Comparison of ENCODE assay signal across 13 cellular contexts in the genomic region with DNA sequence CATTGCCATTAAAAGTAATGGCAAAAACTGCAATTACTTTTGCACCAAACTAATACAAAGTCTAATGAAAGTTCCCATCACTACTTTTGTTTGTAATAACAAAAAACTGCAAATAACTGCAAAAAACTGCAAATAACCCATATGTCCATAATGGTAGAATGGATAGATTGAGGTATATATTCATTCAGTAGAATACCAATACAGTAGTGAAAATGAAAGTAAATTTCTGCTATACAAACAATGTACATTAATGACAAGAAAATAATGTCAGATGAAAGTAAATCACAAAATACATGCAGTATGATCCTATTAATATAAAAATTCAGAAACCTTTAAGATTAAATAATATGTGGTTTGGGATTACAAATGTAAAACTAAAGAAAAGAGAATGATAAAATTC. TPM values are rescaled to one million over a fixed set of nuclear protein-coding genes. Genes with fewer than 3 reads are reported as not detected.
DNase-seq lines count a peak whose midpoint lies in the region; ATAC-seq and TF ChIP-seq lines count a peak whose summit lies in the region.
"Had no signal": no experiment of that assay in that cellular context is flagged by ENCODE, and none has a peak within 500 bp of the region (broad histone marks: within the 10 kb centered on the region; RNA-seq: fewer than 3 reads in every experiment).

No MANE protein-coding gene starts in this region.

- H3K27ac Mint-ChIP-seq in effector memory CD8-positive, alpha-beta T cell: peak overlapping the region; percentile 57 to 72
- H3K27ac Mint-ChIP-seq: nephron progenitor cell had no signal

- TF ChIP-seq CTCF in SK-N-SH (IDR thresholded peaks at IDR 0.05): no peak
- no peak for TF ChIP-seq CTCF in MM.1S (IDR thresholded peaks at IDR 0.05; ENCODE audit: low read length)

- H3K9ac ChIP-seq in SK-N-SH: no peak overlapping the region
- H3K9ac ChIP-seq in MM.1S (ENCODE audit: low read length): no peak overlapping the region

- POLR2A ChIA-PET in SK-N-SH (lab: Yijun Ruan, JAX): no interaction called here

- H3K27ac ChIP-seq in SK-N-SH (ENCODE audit: low read depth in 2 of 2, low read length in 1 of 2) (no peak overlapping the region; a peak in 1 of 4 replicates), ACC112 (ENCODE audit: low read depth, low read length) (no peak overlapping the region), MM.1S (ENCODE audit: low read length) (no peak overlapping the region)
- H3K27ac ChIP-seq: 22Rv1 had no signal

- H3K9me3 ChIP-seq in SK-N-SH (no peaks in the 10 kb centered on the region), MM.1S (replicated peaks; ENCODE audit: insufficient read depth, low read length) (no peaks in the 10 kb centered on the region)

- no peaks in the 10 kb centered on the region for H3K9me2 ChIP-seq in SK-N-SH
- no peaks in the 10 kb centered on the region for H3K9me2 ChIP-seq in MM.1S (replicated peaks; ENCODE audit: insufficient read depth, low read length)

- H3K79me2 ChIP-seq in SK-N-SH (ENCODE audit: insufficient read depth) (no peaks in the 10 kb centered on the region), ACC112 (ENCODE audit: control insufficient read depth, insufficient read depth, low read length, unreplicated experiment) (no peaks in the 10 kb centered on the region), MM.1S (ENCODE audit: low read length) (no peaks in the 10 kb centered on the region)

- H4K20me1 ChIP-seq in SK-N-SH (ENCODE audit: insufficient read depth) (no peaks in the 10 kb centered on the region), MM.1S (ENCODE audit: insufficient read depth, low read length) (no peaks in the 10 kb centered on the region)

- H2AFZ ChIP-seq in SK-N-SH (ENCODE audit: low read depth) (no peak overlapping the region; the same call in 1 of the 2 replicates), ACC112 (ENCODE audit: low read length, unreplicated experiment) (no peak overlapping the region), MM.1S (ENCODE audit: low read length) (no peak overlapping the region)

- peaks cover 8% of the 10 kb centered on the region for H3F3A ChIP-seq in SK-N-SH (replicated peaks; ENCODE audit: insufficient read depth)
- no peaks in the 10 kb centered on the region for H3F3A ChIP-seq in MM.1S (ENCODE audit: insufficient read depth, low read length)

- H3K36me3 ChIP-seq in SK-N-SH (replicated peaks in 1 of 2; ENCODE audit: control insufficient read depth in 1 of 2, insufficient read depth in 2 of 2, low read length in 1 of 2): peaks cover 13 to 24% of the 10 kb centered on the region in 2 experiments
- peaks cover 12% of the 10 kb centered on the region for H3K36me3 ChIP-seq in ACC112 (ENCODE audit: insufficient read depth, low read length)
- H3K36me3 ChIP-seq in MM.1S (replicated peaks; ENCODE audit: insufficient read depth, low read length): no peaks in the 10 kb centered on the region

- CTCF ChIA-PET in SK-N-SH (lab: Yijun Ruan, JAX): no interaction called here

- no peak for TF ChIP-seq EP300 in SK-N-SH (IDR thresholded peaks at IDR 0.05; ENCODE audit: borderline replicate concordance in 1 of 2, low read depth in 1 of 2, low read length in 1 of 2)

- H3K4me3 ChIP-seq in SK-N-SH (ENCODE audit: low read depth in 2 of 2, low read length in 1 of 2) (no peak overlapping the region), ACC112 (ENCODE audit: low read depth, low read length) (peak overlapping the region; percentile 34; the same call in 1 of the 2 replicates), MM.1S (ENCODE audit: low read length) (no peak overlapping the region)

- no peaks in the 10 kb centered on the region for H3K27me3 ChIP-seq in SK-N-SH (ENCODE audit: insufficient read depth)
- H3K27me3 ChIP-seq in ACC112 (ENCODE audit: insufficient read depth, low read length): no peaks in the 10 kb centered on the region
- H3K27me3 ChIP-seq in MM.1S (replicated peaks; ENCODE audit: insufficient read depth, low read length): no peaks in the 10 kb centered on the region

- no peaks in the 10 kb centered on the region for H3K27me3 Mint-ChIP-seq in effector memory CD8-positive, alpha-beta T cell

- ATAC-seq in SK-N-SH treated with all-trans-retinoic acid at 6 μM for 48 hours: no peak
- ATAC-seq in effector memory CD8-positive, alpha-beta T cell (replicated peaks): no peak
- no peak for ATAC-seq in HG03565 (IDR thresholded peaks at IDR 0.05; ENCODE audit: unreplicated experiment)

- peak overlapping the region; percentile 32; the same call in 1 of the 2 replicates for H3K4me2 ChIP-seq in SK-N-SH
- H3K4me2 ChIP-seq in MM.1S (ENCODE audit: low read depth, low read length): peak overlapping the region; percentile 48

- no peak for TF ChIP-seq RAD21 in SK-N-SH (IDR thresholded peaks at IDR 0.05; ENCODE audit: low read length)

- no peak for DNase-seq in SK-N-SH
- DNase-seq in MM.1S: peak; percentile 17
- DNase-seq in effector memory CD8-positive, alpha-beta T cell: no peak
- DNase-seq in stimulated activated CD4-positive, alpha-beta T cell treated with anti-CD3 and anti-CD28 coated beads, Interleukin-4, amount 100 ng/mL, for 1 hour: no peak
- no peak for DNase-seq in SKM-1 treated with dmso at 0.1 percent for 144 hours (lab: John Stamatoyannopoulos, UW; ENCODE audit: unreplicated experiment)
- DNase-seq: activated gamma-delta T cell, GF-D8, NCI-H1417 treated with DMSO at 0.1 percent for 48 hours, nephron progenitor cell had no signal

- H3K4me1 ChIP-seq in SK-N-SH (ENCODE audit: control insufficient read depth in 1 of 2, insufficient read depth in 2 of 2, low read depth in 1 of 2, low read length in 1 of 2) (peaks cover 7 to 11% of the 10 kb centered on the region in 2 experiments; a peak in 1 of 4 replicates), ACC112 (ENCODE audit: control insufficient read depth, insufficient read depth, low read length, unreplicated experiment) (peaks cover 24% of the 10 kb centered on the region), MM.1S (ENCODE audit: low read length) (no peaks in the 10 kb centered on the region)

- H3K36me3 Mint-ChIP-seq in effector memory CD8-positive, alpha-beta T cell (ENCODE audit: insufficient read depth): peaks cover 3% of the 10 kb centered on the region

- peak overlapping the region; percentile 51 to 82 for H3K4me3 Mint-ChIP-seq in effector memory CD8-positive, alpha-beta T cell
- H3K4me3 Mint-ChIP-seq: nephron progenitor cell had no signal

- H3K4me1 Mint-ChIP-seq in effector memory CD8-positive, alpha-beta T cell (ENCODE audit: low read depth in 2 of 2): peaks cover 0 to 13% of the 10 kb centered on the region in 2 donors
- H3K4me1 Mint-ChIP-seq: nephron progenitor cell had no signal

- no peaks in the 10 kb centered on the region for H3K9me3 Mint-ChIP-seq in effector memory CD8-positive, alpha-beta T cell
- H3K9me3 Mint-ChIP-seq: nephron progenitor cell had no signal

TF ChIP-seq in SK-N-SH, 30 proteins besides CTCF, POLR2A, EP300 and RAD21 (continues in another document):
- TF ChIP-seq SIN3A (IDR thresholded peaks at IDR 0.05; ENCODE audit: borderline replicate concordance, low read depth, low read length) (no peak), FOXM1 (IDR thresholded peaks at IDR 0.05; ENCODE audit: low read depth) (no peak), YY1 (IDR thresholded peaks at IDR 0.05; ENCODE audit: low read depth) (no peak), SMC3 (IDR thresholded peaks at IDR 0.05; ENCODE audit: low read depth, low read length) (no peak), EZH2phosphoT487 (IDR thresholded peaks at IDR 0.05; ENCODE audit: borderline replicate concordance, low read depth) (no peak), CHD2 (IDR thresholded peaks at IDR 0.05; ENCODE audit: low read length, partially characterized antibody) (no peak), TCF12 (IDR thresholded peaks at IDR 0.05) (no peak), FOSL2 (IDR thresholded peaks at IDR 0.05; ENCODE audit: borderline replicate concordance, low read depth) (no peak)
- TF ChIP-seq, protein P1, sequence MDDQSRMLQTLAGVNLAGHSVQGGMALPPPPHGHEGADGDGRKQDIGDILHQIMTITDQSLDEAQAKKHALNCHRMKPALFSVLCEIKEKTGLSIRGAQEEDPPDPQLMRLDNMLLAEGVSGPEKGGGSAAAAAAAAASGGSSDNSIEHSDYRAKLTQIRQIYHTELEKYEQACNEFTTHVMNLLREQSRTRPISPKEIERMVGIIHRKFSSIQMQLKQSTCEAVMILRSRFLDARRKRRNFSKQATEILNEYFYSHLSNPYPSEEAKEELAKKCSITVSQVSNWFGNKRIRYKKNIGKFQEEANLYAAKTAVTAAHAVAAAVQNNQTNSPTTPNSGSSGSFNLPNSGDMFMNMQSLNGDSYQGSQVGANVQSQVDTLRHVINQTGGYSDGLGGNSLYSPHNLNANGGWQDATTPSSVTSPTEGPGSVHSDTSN (IDR thresholded peaks at IDR 0.05): no peak

TF ChIP-seq in SK-N-SH treated with all-trans-retinoic acid at 6 μM for 48 hours, 23 proteins besides CTCF, POLR2A, EP300 and RAD21 (continues in another document):
- TF ChIP-seq, protein P2, sequence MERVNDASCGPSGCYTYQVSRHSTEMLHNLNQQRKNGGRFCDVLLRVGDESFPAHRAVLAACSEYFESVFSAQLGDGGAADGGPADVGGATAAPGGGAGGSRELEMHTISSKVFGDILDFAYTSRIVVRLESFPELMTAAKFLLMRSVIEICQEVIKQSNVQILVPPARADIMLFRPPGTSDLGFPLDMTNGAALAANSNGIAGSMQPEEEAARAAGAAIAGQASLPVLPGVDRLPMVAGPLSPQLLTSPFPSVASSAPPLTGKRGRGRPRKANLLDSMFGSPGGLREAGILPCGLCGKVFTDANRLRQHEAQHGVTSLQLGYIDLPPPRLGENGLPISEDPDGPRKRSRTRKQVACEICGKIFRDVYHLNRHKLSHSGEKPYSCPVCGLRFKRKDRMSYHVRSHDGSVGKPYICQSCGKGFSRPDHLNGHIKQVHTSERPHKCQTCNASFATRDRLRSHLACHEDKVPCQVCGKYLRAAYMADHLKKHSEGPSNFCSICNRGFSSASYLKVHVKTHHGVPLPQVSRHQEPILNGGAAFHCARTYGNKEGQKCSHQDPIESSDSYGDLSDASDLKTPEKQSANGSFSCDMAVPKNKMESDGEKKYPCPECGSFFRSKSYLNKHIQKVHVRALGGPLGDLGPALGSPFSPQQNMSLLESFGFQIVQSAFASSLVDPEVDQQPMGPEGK (CRISPR knock-in tag; IDR thresholded peaks at IDR 0.05; ENCODE audit: borderline replicate concordance): no peak

RNA-seq across cellular contexts. Expression of a gene that starts 41.3 kb away (rescaled TPM):
- 1.6 and 2.4 TPM in 2 replicates for polyA plus RNA-seq in SK-N-SH (2012; rRNA removed)
- polyA plus RNA-seq in SK-N-SH (2012; cell fraction: cytosol; rRNA removed): 2.2 and 2.8 TPM in 2 replicates
- polyA plus RNA-seq in SK-N-SH (2012; cell fraction: nucleus; rRNA removed): 2.4 and 4.6 TPM in 2 replicates

RNA-seq across cellular contexts. Expression of a gene that starts 54.0 kb away (rescaled TPM):
- 13.5 and 20.7 TPM in 2 replicates for polyA plus RNA-seq in SK-N-SH (2012; rRNA removed)
- polyA plus RNA-seq in SK-N-SH (2012; cell fraction: cytosol; rRNA removed): 15.5 and 19.9 TPM in 2 replicates
- polyA plus RNA-seq in SK-N-SH (2012; cell fraction: nucleus; rRNA removed): 21.3 and 44.5 TPM in 2 replicates
